Comparison of ENCODE assay signal across 8 cellular contexts in the genomic region with DNA sequence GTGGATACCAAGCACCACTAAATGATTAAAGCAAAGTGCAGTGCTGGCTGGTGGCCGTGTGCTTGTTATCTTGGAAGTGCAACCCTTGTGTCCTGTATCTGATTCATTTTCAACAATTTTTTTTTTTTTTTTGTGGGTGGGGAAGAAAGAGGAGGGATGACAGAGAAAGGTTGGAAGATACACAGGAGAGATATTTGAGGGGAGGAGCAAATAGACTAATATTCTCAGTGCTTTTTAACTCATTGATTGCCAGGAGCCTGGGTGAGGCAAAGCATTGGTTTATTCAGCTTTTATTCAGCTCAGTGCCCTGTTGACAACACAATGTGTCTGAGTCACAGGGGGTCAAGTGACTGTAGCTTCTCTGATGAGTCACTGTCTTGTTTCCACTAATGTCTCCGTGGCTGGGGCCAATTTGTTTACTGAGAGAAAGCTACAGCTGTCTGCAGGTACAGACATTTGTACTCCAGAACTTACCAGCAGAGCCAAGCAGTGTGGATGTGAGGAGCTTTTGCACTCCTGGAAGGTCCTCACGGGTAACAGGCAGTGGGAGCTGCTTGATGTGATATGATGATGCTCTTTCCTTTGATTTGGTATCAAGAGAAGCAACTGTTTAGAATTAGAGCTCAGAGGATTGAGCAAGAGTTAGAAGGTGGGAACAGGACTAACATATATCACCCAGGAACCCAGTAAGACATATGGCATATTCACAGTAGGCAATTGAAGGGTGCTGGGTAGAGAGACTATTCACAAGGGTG. TPM values are rescaled to one million over a fixed set of nuclear protein-coding genes. Genes with fewer than 3 reads are reported as not detected.
DNase-seq lines count a peak whose midpoint lies in the region; ATAC-seq lines count a peak whose summit lies in the region.

No MANE protein-coding gene starts in this region.

- peak; percentile 90 for ATAC-seq in HG02571 (IDR thresholded peaks at IDR 0.05; ENCODE audit: unreplicated experiment)
- ATAC-seq in natural killer cell treated with Interleukin-12 subunit alpha and Interleukin-12 subunit beta and Interleukin-15 and Interleukin-18, amount 100 ng/mL, for 72 hours = peak; percentile 64 to 85
- no peak for ATAC-seq in HG03460 (IDR thresholded peaks at IDR 0.05; ENCODE audit: unreplicated experiment)

- DNase-seq in GM04504 (ENCODE audit: low read depth) (peak; percentile 67), OCI-M1 (lab: John Stamatoyannopoulos, UW) (peak; percentile 85), astrocyte of the hippocampus (ENCODE audit: low read depth, low spot score) (peak; percentile 73), NCI-H128 (lab: John Stamatoyannopoulos, UW; ENCODE audit: unreplicated experiment) (no peak), SK-N-DZ (ENCODE audit: low spot score) (no peak)
- no peak for DNase-seq in natural killer cell treated with Interleukin-12 subunit alpha and Interleukin-12 subunit beta and Interleukin-15 and Interleukin-18, amount 100 ng/mL, for 72 hours (ENCODE audit: low spot score)

- H3K4me1 Mint-ChIP-seq in natural killer cell treated with Interleukin-12 subunit alpha and Interleukin-12 subunit beta and Interleukin-15 and Interleukin-18, amount 100 ng/mL, for 72 hours (ENCODE audit: low read depth in 2 of 2) = peaks cover 4 to 7% of the 10 kb centered on the region in 2 donors

- H3K9me3 Mint-ChIP-seq in natural killer cell treated with Interleukin-12 subunit alpha and Interleukin-12 subunit beta and Interleukin-15 and Interleukin-18, amount 100 ng/mL, for 72 hours = no peaks in the 10 kb centered on the region

- H3K27ac Mint-ChIP-seq in natural killer cell treated with Interleukin-12 subunit alpha and Interleukin-12 subunit beta and Interleukin-15 and Interleukin-18, amount 100 ng/mL, for 72 hours = peak overlapping the region in 1 of 2 donors; percentile 7

- no peak overlapping the region for H3K4me3 Mint-ChIP-seq in natural killer cell treated with Interleukin-12 subunit alpha and Interleukin-12 subunit beta and Interleukin-15 and Interleukin-18, amount 100 ng/mL, for 72 hours

- no peaks in the 10 kb centered on the region for H3K36me3 Mint-ChIP-seq in natural killer cell treated with Interleukin-12 subunit alpha and Interleukin-12 subunit beta and Interleukin-15 and Interleukin-18, amount 100 ng/mL, for 72 hours

- no peaks in the 10 kb centered on the region for H3K27me3 Mint-ChIP-seq in natural killer cell treated with Interleukin-12 subunit alpha and Interleukin-12 subunit beta and Interleukin-15 and Interleukin-18, amount 100 ng/mL, for 72 hours

RNA-seq across cellular contexts. Expression of a gene that starts 23.6 kb away (rescaled TPM):
- total RNA-seq in natural killer cell treated with Interleukin-12 subunit alpha and Interleukin-12 subunit beta and Interleukin-15 and Interleukin-18, amount 100 ng/mL, for 72 hours = 1 to 10 TPM; 1.5 to 3.5 TPM
- 3.4 and 6.2 TPM in 2 replicates for polyA plus RNA-seq in SK-N-DZ (2014; cell fraction: cytosol; rRNA removed)
- 3.4 and 4.8 TPM in 2 replicates for polyA plus RNA-seq in SK-N-DZ (2014; cell fraction: nucleus; rRNA removed)

RNA-seq across cellular contexts. Expression of a gene that starts 36.2 kb away (rescaled TPM):
- 10 to 100 TPM; 40.5 to 69.8 TPM for total RNA-seq in natural killer cell treated with Interleukin-12 subunit alpha and Interleukin-12 subunit beta and Interleukin-15 and Interleukin-18, amount 100 ng/mL, for 72 hours
- 28.4 and 33.4 TPM in 2 replicates for polyA plus RNA-seq in SK-N-DZ (2014; cell fraction: cytosol; rRNA removed)
- 16.8 and 29.8 TPM in 2 replicates for polyA plus RNA-seq in SK-N-DZ (2014; cell fraction: nucleus; rRNA removed)

Comparison
In these comparisons a context has a peak if more than half of its experiments do, and no peak if none do; other contexts are left out.
1. DNase-seq: peak in GM04504 (single experiment), OCI-M1 (single experiment) and astrocyte of the hippocampus (single experiment); none in natural killer cell treated with Interleukin-12 subunit alpha and Interleukin-12 subunit beta and Interleukin-15 and Interleukin-18, amount 100 ng/mL, for 72 hours (single experiment), NCI-H128 (single experiment) and SK-N-DZ (single experiment).